In genomic region chr1:27588256-27589232, GRCh38 we compare ENCODE assay signal across 1 cellular context.
TF ChIP-seq lines count a peak whose summit lies in the region.

No MANE protein-coding gene starts in this region.

TF ChIP-seq in IMR-90, 13 proteins besides CTCF, POLR2A, EP300 and RAD21:
- TF ChIP-seq MXI1 (IDR thresholded peaks at IDR 0.05; ENCODE audit: borderline replicate concordance, low read depth, low read length), result peak; percentile 62; the same call in 1 of the 2 replicates
- peak; percentile 80 for TF ChIP-seq CEBPB (IDR thresholded peaks at IDR 0.05; ENCODE audit: low read depth, low read length)
- TF ChIP-seq USF2 (IDR thresholded peaks at IDR 0.05; ENCODE audit: low read depth, low read length), result no peak
- TF ChIP-seq BHLHE40 (IDR thresholded peaks at IDR 0.05; ENCODE audit: low read depth, low read length), result no peak; the same call in 1 of the 2 replicates
- peak; percentile 47; the same call in 1 of the 2 replicates for TF ChIP-seq MAZ (IDR thresholded peaks at IDR 0.05; ENCODE audit: borderline replicate concordance, low read depth, low read length)
- TF ChIP-seq NFE2L2 (IDR thresholded peaks at IDR 0.05; ENCODE audit: low read depth, low read length), result no peak
TF ChIP-seq in IMR-90: peak in this region for 3.
